Comparison of ENCODE assay signal across 11 cellular contexts in genomic region chr1:218376722-218377121, GRCh38. TPM values are rescaled to one million over a fixed set of nuclear protein-coding genes. Genes with fewer than 3 reads are reported as not detected.
DNase-seq lines count a peak whose midpoint lies in the region; ATAC-seq and TF ChIP-seq lines count a peak whose summit lies in the region.
"Had no signal": no experiment of that assay in that cellular context is flagged by ENCODE, and none has a peak within 500 bp of the region (broad histone marks: within the 10 kb centered on the region; RNA-seq: fewer than 3 reads in every experiment).

No MANE protein-coding gene starts in this region.

- in situ Hi-C loops in Caki2 (cut with HindIII; ENCODE audit: low pct_unique_long_range_greater_than_20kb, low sequenced_read_pairs): no loop called here

- H3K9me3 Mint-ChIP-seq in CD4-positive, alpha-beta T cell: no peaks in the 10 kb centered on the region

- H3K27ac ChIP-seq in colonic mucosa: no peak overlapping the region
- H3K27ac ChIP-seq in CD4-positive, alpha-beta T cell (ENCODE audit: low read depth, low read length): no peak overlapping the region
- H3K27ac ChIP-seq: thoracic aorta had no signal

- no peak overlapping the region for H3K9ac ChIP-seq in colonic mucosa (ENCODE audit: low read depth in 2 of 2, low read length in 2 of 2)

- H3K4me1 Mint-ChIP-seq in CD4-positive, alpha-beta T cell (ENCODE audit: low read depth): peaks cover 6% of the 10 kb centered on the region

- CTCF ChIA-PET in CD4-positive, alpha-beta T cell (lab: Charles Lee): no interaction called here

- no peaks in the 10 kb centered on the region for H3K36me3 ChIP-seq in colonic mucosa
- H3K36me3 ChIP-seq: thoracic aorta had no signal

- H3K27me3 ChIP-seq in colonic mucosa: no peaks in the 10 kb centered on the region
- H3K27me3 ChIP-seq in CD4-positive, alpha-beta T cell (ENCODE audit: control insufficient read depth, insufficient read depth, low read length): no peaks in the 10 kb centered on the region

- H3K27ac Mint-ChIP-seq in CD4-positive, alpha-beta T cell: no peak overlapping the region

- ATAC-seq in GM21447 (IDR thresholded peaks at IDR 0.05; ENCODE audit: unreplicated experiment) (peak; percentile 25), HG03432 (IDR thresholded peaks at IDR 0.05; ENCODE audit: unreplicated experiment) (peak; percentile 7), HG02870 (IDR thresholded peaks at IDR 0.05; ENCODE audit: unreplicated experiment) (no peak)
- ATAC-seq in CD4-positive, alpha-beta T cell (ENCODE audit: poor library complexity): no peak

- H3K4me1 ChIP-seq in colonic mucosa: no peaks in the 10 kb centered on the region

- peak; percentile 84 for DNase-seq in Caki2 (ENCODE audit: low read depth)
- DNase-seq in fibroblast of peridontal ligament (ENCODE audit: extremely low read depth): peak; percentile 58
- no peak for DNase-seq in AG08395 (ENCODE audit: low spot score)
- no peak for DNase-seq in colonic mucosa
- no peak for DNase-seq in CD4-positive, alpha-beta T cell
- DNase-seq: NCI-H1694, SHP77 treated with DMSO at 0.1 percent for 48 hours had no signal

- no peaks in the 10 kb centered on the region for H3K36me3 Mint-ChIP-seq in CD4-positive, alpha-beta T cell (ENCODE audit: low read depth)

- no peaks in the 10 kb centered on the region for H3K9me3 ChIP-seq in colonic mucosa
- H3K9me3 ChIP-seq in CD4-positive, alpha-beta T cell (ENCODE audit: control insufficient read depth, low read length): no peaks in the 10 kb centered on the region
- H3K9me3 ChIP-seq: thoracic aorta had no signal

- POLR2A ChIA-PET in CD4-positive, alpha-beta T cell (lab: Charles Lee): interaction anchor here (1.3 kb wide), 1 partner anchor 12 kb away, joined by 3 read pairs; no protein-coding TSS in a partner anchor

- intact Hi-C loops in colonic mucosa (cut with DNase I): no loop called here
- intact Hi-C loops in CD4-positive, alpha-beta T cell (cut with DNase I, micrococcal nuclease): no loop called here

- H3K4me3 ChIP-seq in colonic mucosa: no peak overlapping the region
- H3K4me3 ChIP-seq: thoracic aorta had no signal

- TF ChIP-seq CTCF in colonic mucosa (IDR thresholded peaks at IDR 0.05): no peak
- TF ChIP-seq CTCF in CD4-positive, alpha-beta T cell (IDR thresholded peaks at IDR 0.05): no peak

- H3K27me3 Mint-ChIP-seq in CD4-positive, alpha-beta T cell: peaks cover 17% of the 10 kb centered on the region

- H3K4me3 Mint-ChIP-seq in CD4-positive, alpha-beta T cell: no peak overlapping the region

RNA-seq across cellular contexts. Expression of gene TGFB2, which starts 31.6 kb away (rescaled TPM):
- 17.2 and 21.8 TPM in 2 replicates for total RNA-seq in Caki2 (2014; rRNA removed; shearing (Covaris generic); ENCODE audit: low replicate concordance)
- total RNA-seq in colonic mucosa: 1 to 10 TPM in 1 of 2 donors, under 1 TPM in 1; 0.27 to 4.6 TPM
- under 1 TPM; 0.11 TPM for total RNA-seq in CD4-positive, alpha-beta T cell

Comparison
In these comparisons a context has a peak if more than half of its experiments do, and no peak if none do; other contexts are left out.
1. DNase-seq: peak in Caki2 (single experiment) and fibroblast of peridontal ligament (single experiment); none in AG08395 (single experiment), colonic mucosa (single experiment) and CD4-positive, alpha-beta T cell (0 of 10).
2. ATAC-seq: peak in GM21447 (single experiment) and HG03432 (single experiment); none in CD4-positive, alpha-beta T cell (single experiment) and HG02870 (single experiment).